In genomic region chr5:171913987-171914273, GRCh38 we compare ENCODE assay signal across 11 cellular contexts.
DNase-seq lines count a peak whose midpoint lies in the region; ATAC-seq and TF ChIP-seq lines count a peak whose summit lies in the region.
"Had no signal": no experiment of that assay in that cellular context is flagged by ENCODE, and none has a peak within 500 bp of the region (broad histone marks: within the 10 kb centered on the region; RNA-seq: fewer than 3 reads in every experiment).

No MANE protein-coding gene starts in this region.

- intact Hi-C loops in natural killer cell (cut with micrococcal nuclease): loop anchor here (5.0 kb wide), 1 partner anchor 378 kb away; no protein-coding TSS in a partner anchor
- intact Hi-C loops in colonic mucosa (cut with DNase I): loop anchor here (2.0 kb wide), 1 partner anchor 127 kb away; no protein-coding TSS in a partner anchor

- H3K9me3 ChIP-seq in T-helper 17 cell (ENCODE audit: control insufficient read depth, low read length, poor library complexity, severe bottlenecking): no peaks in the 10 kb centered on the region
- H3K9me3 ChIP-seq in colonic mucosa: no peaks in the 10 kb centered on the region
- H3K9me3 ChIP-seq: heart right ventricle had no signal

- no peaks in the 10 kb centered on the region for H3K36me3 Mint-ChIP-seq in natural killer cell treated with Interleukin-12 subunit alpha and Interleukin-12 subunit beta and Interleukin-15 and Interleukin-18, amount 100 ng/mL, for 72 hours
- H3K36me3 Mint-ChIP-seq in natural killer cell (no peaks in the 10 kb centered on the region), T-helper 17 cell (ENCODE audit: low read depth) (no peaks in the 10 kb centered on the region), glutamatergic neuron (ENCODE audit: unreplicated experiment) (no peaks in the 10 kb centered on the region), type B pancreatic cell (no peaks in the 10 kb centered on the region)

- H3K4me1 Mint-ChIP-seq in natural killer cell treated with Interleukin-12 subunit alpha and Interleukin-12 subunit beta and Interleukin-15 and Interleukin-18, amount 100 ng/mL, for 72 hours (ENCODE audit: low read depth in 2 of 2): peaks cover 49 to 56% of the 10 kb centered on the region in 2 donors
- H3K4me1 Mint-ChIP-seq in natural killer cell (peaks cover 55 to 56% of the 10 kb centered on the region in 2 donors), T-helper 17 cell (peaks cover 35% of the 10 kb centered on the region), glutamatergic neuron (ENCODE audit: low read depth, unreplicated experiment) (peaks cover 35% of the 10 kb centered on the region), type B pancreatic cell (ENCODE audit: unreplicated experiment) (peaks cover 27% of the 10 kb centered on the region)

- no peaks in the 10 kb centered on the region for H3K27me3 Mint-ChIP-seq in natural killer cell treated with Interleukin-12 subunit alpha and Interleukin-12 subunit beta and Interleukin-15 and Interleukin-18, amount 100 ng/mL, for 72 hours
- H3K27me3 Mint-ChIP-seq in natural killer cell (ENCODE audit: low read depth in 2 of 2) (no peaks in the 10 kb centered on the region), T-helper 17 cell (no peaks in the 10 kb centered on the region), glutamatergic neuron (ENCODE audit: unreplicated experiment) (peaks cover 2% of the 10 kb centered on the region), type B pancreatic cell (no peaks in the 10 kb centered on the region)

- no peak for ATAC-seq in natural killer cell treated with Interleukin-12 subunit alpha and Interleukin-12 subunit beta and Interleukin-15 and Interleukin-18, amount 100 ng/mL, for 72 hours
- ATAC-seq in natural killer cell (no peak), T-helper 17 cell (no peak), HG03135 (IDR thresholded peaks at IDR 0.05; ENCODE audit: unreplicated experiment) (no peak)
- ATAC-seq: Right ventricle myocardium inferior had no signal

- no peaks in the 10 kb centered on the region for H3K36me3 ChIP-seq in colonic mucosa

- peak overlapping the region in 1 of 2 donors; percentile 56 for H3K27ac Mint-ChIP-seq in natural killer cell treated with Interleukin-12 subunit alpha and Interleukin-12 subunit beta and Interleukin-15 and Interleukin-18, amount 100 ng/mL, for 72 hours
- H3K27ac Mint-ChIP-seq in natural killer cell: peak overlapping the region in 1 of 2 donors; percentile 75
- peak overlapping the region; percentile 75 for H3K27ac Mint-ChIP-seq in T-helper 17 cell
- H3K27ac Mint-ChIP-seq in glutamatergic neuron (ENCODE audit: unreplicated experiment): peak overlapping the region; percentile 89
- no peak overlapping the region for H3K27ac Mint-ChIP-seq in type B pancreatic cell
- H3K27ac Mint-ChIP-seq: endodermal cell had no signal

- H3K9me3 Mint-ChIP-seq in natural killer cell treated with Interleukin-12 subunit alpha and Interleukin-12 subunit beta and Interleukin-15 and Interleukin-18, amount 100 ng/mL, for 72 hours: no peaks in the 10 kb centered on the region
- no peaks in the 10 kb centered on the region for H3K9me3 Mint-ChIP-seq in natural killer cell
- peaks cover 3% of the 10 kb centered on the region for H3K9me3 Mint-ChIP-seq in glutamatergic neuron (ENCODE audit: unreplicated experiment)
- no peaks in the 10 kb centered on the region for H3K9me3 Mint-ChIP-seq in type B pancreatic cell
- H3K9me3 Mint-ChIP-seq: endodermal cell had no signal

- H3K4me3 Mint-ChIP-seq in natural killer cell treated with Interleukin-12 subunit alpha and Interleukin-12 subunit beta and Interleukin-15 and Interleukin-18, amount 100 ng/mL, for 72 hours: peak overlapping the region; percentile 48
- H3K4me3 Mint-ChIP-seq in natural killer cell (no peak overlapping the region), T-helper 17 cell (no peak overlapping the region), glutamatergic neuron (ENCODE audit: unreplicated experiment) (peak overlapping the region; percentile 78), type B pancreatic cell (no peak overlapping the region)
- H3K4me3 Mint-ChIP-seq: endodermal cell had no signal

- H3K27me3 ChIP-seq in colonic mucosa: no peaks in the 10 kb centered on the region
- H3K27me3 ChIP-seq: heart right ventricle had no signal

- no peak overlapping the region for H3K27ac ChIP-seq in colonic mucosa

- H3K9ac ChIP-seq in colonic mucosa (ENCODE audit: low read depth in 2 of 2, low read length in 2 of 2): no peak overlapping the region

- no peak for DNase-seq in natural killer cell treated with Interleukin-12 subunit alpha and Interleukin-12 subunit beta and Interleukin-15 and Interleukin-18, amount 100 ng/mL, for 72 hours (ENCODE audit: low spot score)
- DNase-seq in natural killer cell: no peak
- no peak for DNase-seq in T-helper 17 cell
- DNase-seq in glutamatergic neuron: no peak
- no peak for DNase-seq in colonic mucosa
- DNase-seq in DMS79 (lab: John Stamatoyannopoulos, UW): no peak
- no peak for DNase-seq in type B pancreatic cell (ENCODE audit: extremely low spot score, unreplicated experiment)
- DNase-seq: endodermal cell, heart right ventricle had no signal

- no peaks in the 10 kb centered on the region for H3K4me1 ChIP-seq in colonic mucosa

- no peak for TF ChIP-seq CTCF in natural killer cell (IDR thresholded peaks at IDR 0.05)
- no peak for TF ChIP-seq CTCF in glutamatergic neuron (IDR thresholded peaks at IDR 0.05; ENCODE audit: partially characterized antibody, unreplicated experiment)
- no peak for TF ChIP-seq CTCF in colonic mucosa (IDR thresholded peaks at IDR 0.05)
- TF ChIP-seq CTCF in type B pancreatic cell (conservative IDR thresholded peaks at IDR 0.05): no peak

- no peak overlapping the region for H3K4me3 ChIP-seq in colonic mucosa
- H3K4me3 ChIP-seq: heart right ventricle had no signal

Comparison
In these comparisons a context has a peak if more than half of its experiments do, and no peak if none do; other contexts are left out.
1. H3K4me3 Mint-ChIP-seq: peak in natural killer cell treated with Interleukin-12 subunit alpha and Interleukin-12 subunit beta and Interleukin-15 and Interleukin-18, amount 100 ng/mL, for 72 hours (single experiment) and glutamatergic neuron (single experiment); none in natural killer cell (single experiment), T-helper 17 cell (single experiment) and type B pancreatic cell (single experiment).